Comparison of ENCODE assay signal across 1 cellular context in the genomic region with DNA sequence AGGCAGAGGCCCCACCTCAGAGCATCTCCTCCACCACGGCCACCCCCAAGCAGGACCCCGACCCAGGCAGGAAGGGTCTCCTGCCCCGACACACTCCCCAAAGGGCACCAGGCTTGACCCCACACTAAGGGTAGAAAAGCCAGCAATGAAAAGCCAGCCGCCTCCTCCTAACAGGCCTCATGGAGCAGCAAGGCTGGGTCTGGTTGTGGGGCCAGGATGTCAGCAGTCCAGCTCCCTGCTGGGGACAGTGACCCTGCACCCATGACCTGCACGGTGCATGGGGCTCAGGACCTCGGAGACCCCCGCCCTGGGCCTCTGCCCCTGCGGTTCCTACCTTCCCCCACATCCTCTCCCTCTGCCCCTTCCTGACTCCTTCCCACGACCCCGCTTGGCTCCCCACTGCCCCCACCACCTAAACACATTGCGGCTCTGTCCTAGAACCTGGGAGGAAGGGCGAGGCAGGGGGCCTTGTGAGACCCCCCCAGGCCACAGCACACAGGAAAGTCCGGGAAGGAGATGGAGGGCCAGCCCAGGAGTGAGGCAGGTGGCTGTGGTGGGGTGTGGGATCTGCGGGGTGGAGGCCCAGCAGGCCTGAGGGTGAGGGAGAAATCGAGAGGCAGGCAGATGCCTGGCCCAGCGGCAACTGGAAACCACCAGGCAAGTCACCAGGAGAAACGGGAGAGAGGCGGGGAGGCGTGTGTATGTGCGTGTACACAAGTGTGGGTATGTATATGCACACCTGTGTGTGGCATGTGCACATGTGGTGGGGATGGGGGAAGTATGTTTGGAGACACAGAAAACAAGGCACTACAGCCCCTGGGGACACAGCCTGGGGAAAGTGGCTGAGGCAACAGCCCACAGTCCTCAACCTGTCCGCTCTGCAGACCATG.
TF ChIP-seq lines count a peak whose summit lies in the region.

No MANE protein-coding gene starts in this region.

TF ChIP-seq in H1, 55 proteins besides CTCF, POLR2A, EP300 and RAD21:
- TF ChIP-seq BCL11A (IDR thresholded peaks at IDR 0.05; ENCODE audit: low read depth in 2 of 2, low read length in 2 of 2) = no peak
- TF ChIP-seq ASH2L (IDR thresholded peaks at IDR 0.05; ENCODE audit: low read length) = no peak
- no peak for TF ChIP-seq RBBP5 (IDR thresholded peaks at IDR 0.05; ENCODE audit: borderline replicate concordance, low read depth, low read length)
- no peak for TF ChIP-seq HDAC2 (IDR thresholded peaks at IDR 0.05; ENCODE audit: borderline replicate concordance in 1 of 2, low read depth in 2 of 2, low read length in 2 of 2)
- TF ChIP-seq NANOG (IDR thresholded peaks at IDR 0.05; ENCODE audit: insufficient read depth, low read depth, low read length, poor library complexity, severe bottlenecking) = no peak
- TF ChIP-seq JUND (IDR thresholded peaks at IDR 0.05; ENCODE audit: low read length) = no peak
- TF ChIP-seq EZH2 (IDR thresholded peaks at IDR 0.05; ENCODE audit: low read depth, low read length, severe bottlenecking) = no peak
- no peak for TF ChIP-seq BRCA1 (IDR thresholded peaks at IDR 0.05; ENCODE audit: low read depth, low read length)
- TF ChIP-seq TAF7 (optimal IDR thresholded peaks at IDR 0.05; ENCODE audit: borderline replicate concordance, low read depth, low read length) = no peak
- TF ChIP-seq CBX5 (IDR thresholded peaks at IDR 0.05; ENCODE audit: low read depth, low read length) = no peak
- TF ChIP-seq MAFK (IDR thresholded peaks at IDR 0.05; ENCODE audit: low read depth, low read length) = no peak
